8 cellular contexts compared by ENCODE assay signal in the genomic region with DNA sequence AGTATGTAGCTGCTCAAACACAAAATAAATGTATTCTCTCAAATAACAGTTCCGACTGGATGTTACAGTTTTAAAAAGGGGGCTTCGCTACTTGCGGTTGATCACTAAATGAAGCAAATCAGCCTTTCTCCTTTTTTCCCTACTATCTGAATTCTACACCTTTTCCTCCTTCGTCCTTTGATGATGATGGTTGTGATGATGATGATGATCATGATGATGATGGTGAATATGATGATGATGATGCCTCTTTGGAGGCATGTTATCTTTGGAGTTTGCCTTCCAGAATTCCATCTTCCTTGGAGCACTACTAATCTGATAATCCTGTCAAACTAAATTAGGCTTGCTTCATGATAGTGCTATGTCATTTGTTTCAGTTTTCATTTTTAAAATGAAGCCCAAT.
"Had no signal": no experiment of that assay in that cellular context is flagged by ENCODE, and none has a peak within 500 bp of the region (broad histone marks: within the 10 kb centered on the region; RNA-seq: fewer than 3 reads in every experiment).

No MANE protein-coding gene starts in this region.

- ATAC-seq: GM12878 had no signal

- H3K4me3 ChIP-seq: GM12878 had no signal

- FAIRE-seq: G401.6, GM12878, GM12891, GM12892, GM18507, GM19239 had no signal

- DNase-seq: GDM1, GF-D8 had no signal
